Comparison of ENCODE assay signal across 12 cellular contexts in genomic region chr3:45890405-45890804, GRCh38. TPM values are rescaled to one million over a fixed set of nuclear protein-coding genes. Genes with fewer than 3 reads are reported as not detected.
DNase-seq lines count a peak whose midpoint lies in the region; ATAC-seq and TF ChIP-seq lines count a peak whose summit lies in the region.
"Had no signal": no experiment of that assay in that cellular context is flagged by ENCODE, and none has a peak within 500 bp of the region (broad histone marks: within the 10 kb centered on the region; RNA-seq: fewer than 3 reads in every experiment).

No MANE protein-coding gene starts in this region.

- no peaks in the 10 kb centered on the region for H3K4me1 ChIP-seq in right atrium auricular region

- H3K4me3 ChIP-seq in right atrium auricular region = no peak overlapping the region

- DNase-seq in DMS79 treated with DMSO at 0.1 percent for 48 hours (lab: John Stamatoyannopoulos, UW) = peak; percentile 8
- DNase-seq in DMS79 (lab: John Stamatoyannopoulos, UW) = no peak
- DNase-seq in RWPE1 (ENCODE audit: low spot score) = peak; percentile 7
- DNase-seq in naive B cell = no peak
- no peak for DNase-seq in substantia nigra (lab: John Stamatoyannopoulos, UW)
- no peak for DNase-seq in right atrium auricular region (ENCODE audit: low spot score)
- no peak for DNase-seq in left lobe of liver (ENCODE audit: low spot score)
- DNase-seq: H7; NCI-H1694 treated with DMSO at 0.1 percent for 48 hours; stimulated activated naive CD8-positive, alpha-beta T cell treated with anti-CD3 and anti-CD28 coated beads, Interleukin-15, Interleukin-2, amounts not matched to agents 100 U/mL and 50 U/mL, for 24 hours had no signal

- no peaks in the 10 kb centered on the region for H3K36me3 Mint-ChIP-seq in naive B cell

- peaks cover 0 to 2% (median 0%) of the 10 kb centered on the region in 7 donors for H3K9me3 Mint-ChIP-seq in naive B cell

- POLR2A ChIA-PET in RWPE1 (lab: Yijun Ruan, JAX; ENCODE audit: low non-redundant PET) = no interaction called here

- H3K27ac ChIP-seq in KOPT-K1 (ENCODE audit: low read depth, low read length, poor library complexity, severe bottlenecking) (peak overlapping the region; percentile 89), RWPE1 (no peak overlapping the region), substantia nigra (ENCODE audit: low read depth, low read length, poor library complexity, severe bottlenecking) (no peak overlapping the region), right atrium auricular region (no peak overlapping the region)
- H3K27ac ChIP-seq: epithelial cell of prostate had no signal

- ATAC-seq in naive B cell (ENCODE audit: low read depth in 2 of 2) (no peak), left lobe of liver (no peak)
- ATAC-seq: stimulated activated naive CD8-positive, alpha-beta T cell treated with anti-CD3 and anti-CD28 coated beads, Interleukin-15, Interleukin-2, amounts not matched to agents 100 U/mL and 50 U/mL, for 24 hours had no signal

- CTCF ChIA-PET in RWPE1 (lab: Yijun Ruan, JAX) = no interaction called here

- TF ChIP-seq CTCF in RWPE1 (conservative IDR thresholded peaks at IDR 0.05; ENCODE audit: low read depth) (no peak), right atrium auricular region (IDR thresholded peaks at IDR 0.05) (no peak)

- peaks cover 36 to 70% (median 58%) of the 10 kb centered on the region in 3 donors for H3K4me1 Mint-ChIP-seq in naive B cell

- peak overlapping the region in 7 of 8 donors; percentile 60 to 86 (median 75) for H3K4me3 Mint-ChIP-seq in naive B cell

- H3K9me3 ChIP-seq in KOPT-K1 (ENCODE audit: insufficient read depth, low read length, poor library complexity, severe bottlenecking) = no peaks in the 10 kb centered on the region
- H3K9me3 ChIP-seq in right atrium auricular region = no peaks in the 10 kb centered on the region

- H3K36me3 ChIP-seq in KOPT-K1 (ENCODE audit: insufficient read depth, low read length) = peaks cover 74% of the 10 kb centered on the region
- H3K36me3 ChIP-seq in right atrium auricular region = no peaks in the 10 kb centered on the region

- H3K27me3 ChIP-seq in right atrium auricular region = no peaks in the 10 kb centered on the region

- no peaks in the 10 kb centered on the region for H3K27me3 Mint-ChIP-seq in naive B cell

- H3K27ac Mint-ChIP-seq in naive B cell = peak overlapping the region in 5 of 6 donors; percentile 5 to 66 (median 65)

RNA-seq across cellular contexts. Expression of gene CCR9, which starts 4.1 kb away (rescaled TPM):
- 1 to 10 TPM in 5 of 6 donors, under 1 TPM in 1; 0.77 to 4.5 (median 1.8) TPM for polyA plus RNA-seq in naive B cell (ENCODE audit: low read depth in 6 of 6)
- total RNA-seq in right atrium auricular region = not detected
- total RNA-seq in left lobe of liver = 0.15 TPM
- total RNA-seq: H7 had no signal

RNA-seq across cellular contexts. Expression of gene LZTFL1, which starts 48.5 kb away (rescaled TPM):
- 10 to 100 TPM in 5 of 6 donors, 1 to 10 TPM in 1; 3.9 to 15.7 (median 13.9) TPM for polyA plus RNA-seq in naive B cell (ENCODE audit: low read depth in 6 of 6)
- 1 to 10 TPM; 8.3 to 8.9 TPM for total RNA-seq in right atrium auricular region
- 7.7 TPM for total RNA-seq in left lobe of liver

RNA-seq across cellular contexts. Expression of gene CXCR6, which starts 52.9 kb away (rescaled TPM):
- polyA plus RNA-seq in naive B cell (ENCODE audit: low read depth in 6 of 6) = under 1 TPM in 5 of 6 donors, not detected in 1; 0.12 to 0.73 (median 0.27) TPM
- total RNA-seq in right atrium auricular region = 1 to 10 TPM in 1 of 2 donors, not detected in 1; 1.2 TPM
- total RNA-seq in left lobe of liver = not detected
- total RNA-seq: H7 had no signal

Comparison
In these comparisons a context has a peak if more than half of its experiments do, and no peak if none do; other contexts are left out.
1. DNase-seq: peak in DMS79 treated with DMSO at 0.1 percent for 48 hours (single experiment) and RWPE1 (single experiment); none in DMS79 (single experiment), naive B cell (single experiment), substantia nigra (0 of 49), right atrium auricular region (single experiment) and left lobe of liver (single experiment).